In genomic region chr14:55131782-55132181, GRCh38 we compare ENCODE assay signal across 10 cellular contexts. TPM values are rescaled to one million over a fixed set of nuclear protein-coding genes. Genes with fewer than 3 reads are reported as not detected.
DNase-seq lines count a peak whose midpoint lies in the region; ATAC-seq and TF ChIP-seq lines count a peak whose summit lies in the region.
"Had no signal": no experiment of that assay in that cellular context is flagged by ENCODE, and none has a peak within 500 bp of the region (broad histone marks: within the 10 kb centered on the region; RNA-seq: fewer than 3 reads in every experiment).

No MANE protein-coding gene starts in this region.

- H3K9me3 ChIP-seq in DND-41 (ENCODE audit: insufficient read depth, low read length, severe bottlenecking) (no peaks in the 10 kb centered on the region), OCI-LY3 (ENCODE audit: insufficient read depth, low read length) (no peaks in the 10 kb centered on the region), psoas muscle (no peaks in the 10 kb centered on the region)

- H3K4me3 ChIP-seq in DND-41 (ENCODE audit: low read depth in 1 of 2, low read length in 2 of 2) = no peak overlapping the region
- H3K4me3 ChIP-seq in OCI-LY3 (ENCODE audit: low read length) = no peak overlapping the region
- peak overlapping the region; percentile 79 for H3K4me3 ChIP-seq in psoas muscle

- H3K27ac ChIP-seq in DND-41 (ENCODE audit: low read length) (no peak overlapping the region), OCI-LY3 (ENCODE audit: low read length) (no peak overlapping the region), psoas muscle (peak overlapping the region; percentile 19)

- H2AFZ ChIP-seq in DND-41 (ENCODE audit: low read depth, low read length) (no peak overlapping the region), OCI-LY3 (ENCODE audit: low read depth, low read length) (no peak overlapping the region)

- intact Hi-C loops in psoas muscle (cut with DNase I) = no loop called here

- no peak for TF ChIP-seq CTCF in DND-41 (IDR thresholded peaks at IDR 0.05; ENCODE audit: borderline replicate concordance, extremely low read depth, low read length, poor library complexity, severe bottlenecking)
- no peak for TF ChIP-seq CTCF in OCI-LY3 (IDR thresholded peaks at IDR 0.05; ENCODE audit: low read depth, low read length)
- peak; percentile 15 for TF ChIP-seq CTCF in psoas muscle (IDR thresholded peaks at IDR 0.05)

- H3K36me3 ChIP-seq in DND-41 (ENCODE audit: insufficient read depth, low read length) (no peaks in the 10 kb centered on the region), OCI-LY3 (replicated peaks; ENCODE audit: low read depth, low read length) (peaks cover 35% of the 10 kb centered on the region), psoas muscle (ENCODE audit: insufficient read depth in 1 of 2, low read depth in 1 of 2) (no peaks in the 10 kb centered on the region)

- peak; percentile 53; the same call in 1 of the 3 replicates for ATAC-seq in DND-41 (ENCODE audit: insufficient read depth, low read depth)
- ATAC-seq in esophagus mucosa = peak; percentile 9
- no peak for ATAC-seq in psoas muscle

- 64 to 72% (median 71%) methylated on average over 4 of the region's 4 CpGs for WGBS in psoas muscle, 3 donors

- DNase-seq in DND-41 = no peak
- no peak for DNase-seq in psoas muscle
- no peak for DNase-seq in A172 (ENCODE audit: low spot score)
- DNase-seq in central memory CD4-positive, alpha-beta T cell = no peak
- DNase-seq in SKM-1 (lab: John Stamatoyannopoulos, UW; ENCODE audit: unreplicated experiment) = no peak
- DNase-seq in GOT3 (lab: John Stamatoyannopoulos, UW) = no peak
- DNase-seq: MM.1S, nucleus accumbens had no signal

- H3K79me2 ChIP-seq in DND-41 (ENCODE audit: insufficient read depth, low read length) = no peaks in the 10 kb centered on the region
- H3K79me2 ChIP-seq in OCI-LY3 (ENCODE audit: low read length) = peaks cover 63% of the 10 kb centered on the region

- H4K20me1 ChIP-seq in DND-41 (ENCODE audit: insufficient read depth, low read length) (no peaks in the 10 kb centered on the region), OCI-LY3 (ENCODE audit: insufficient read depth, low read length) (peaks cover 30% of the 10 kb centered on the region)

- H3K27me3 ChIP-seq in DND-41 (ENCODE audit: insufficient read depth, low read length, poor library complexity) = no peaks in the 10 kb centered on the region
- H3K27me3 ChIP-seq in OCI-LY3 (ENCODE audit: low read depth, low read length) = 0 out of 2 replicates have a peak, but pooled peaks cover 4% of the 10 kb centered on the region
- H3K27me3 ChIP-seq in psoas muscle (ENCODE audit: insufficient read depth in 3 of 3, low read length in 2 of 3) = peaks cover 0 to 1% (median 0%) of the 10 kb centered on the region in 3 donors

- H3K4me1 ChIP-seq in DND-41 (ENCODE audit: insufficient read depth, low read length) = no peaks in the 10 kb centered on the region
- peaks cover 25% of the 10 kb centered on the region for H3K4me1 ChIP-seq in OCI-LY3 (ENCODE audit: low read length)
- no peaks in the 10 kb centered on the region for H3K4me1 ChIP-seq in psoas muscle

- H3K4me2 ChIP-seq in DND-41 (ENCODE audit: insufficient read depth, low read length) (no peak overlapping the region), OCI-LY3 (ENCODE audit: low read length) (peak overlapping the region; percentile 23)

- H3K9ac ChIP-seq in DND-41 (ENCODE audit: low read depth, low read length) (no peak overlapping the region), OCI-LY3 (ENCODE audit: low read length) (no peak overlapping the region)

RNA-seq across cellular contexts. Expression of gene LGALS3, which starts 2.7 kb away (rescaled TPM):
- total RNA-seq in esophagus mucosa (211 TPM), psoas muscle (10 to 100 TPM; 27.7 to 44.7 (median 38.4) TPM)
- polyA plus RNA-seq in psoas muscle = 10 to 100 TPM; 45.2 to 71.4 (median 48.6) TPM
- 87.7 and 134 TPM in 2 replicates for total RNA-seq in A172 (2014; rRNA removed; shearing (Covaris generic))

RNA-seq across cellular contexts. Expression of gene DLGAP5, which starts 59.6 kb away (rescaled TPM):
- total RNA-seq in esophagus mucosa = 17.9 TPM
- under 1 TPM in 2 of 4 donors, not detected in 2; 0.10 to 0.29 TPM for total RNA-seq in psoas muscle
- polyA plus RNA-seq in psoas muscle = under 1 TPM in 2 of 3 donors, not detected in 1; 0.03 to 0.05 TPM
- 49.8 and 58.4 TPM in 2 replicates for total RNA-seq in A172 (2014; rRNA removed; shearing (Covaris generic))

Comparison
In these comparisons a context has a peak if more than half of its experiments do, and no peak if none do; other contexts are left out.
1. ATAC-seq: peak in DND-41 (single experiment) and esophagus mucosa (single experiment); none in psoas muscle (0 of 4).
2. RNA of gene DLGAP5, which starts 59.6 kb away (total RNA-seq): 49.8 to 58.4 TPM in A172 and 17.9 TPM in esophagus mucosa (single experiment); 0.10 to 0.29 TPM in psoas muscle; every median in the first group is over 10 times any median in the second.